In the genomic region with DNA sequence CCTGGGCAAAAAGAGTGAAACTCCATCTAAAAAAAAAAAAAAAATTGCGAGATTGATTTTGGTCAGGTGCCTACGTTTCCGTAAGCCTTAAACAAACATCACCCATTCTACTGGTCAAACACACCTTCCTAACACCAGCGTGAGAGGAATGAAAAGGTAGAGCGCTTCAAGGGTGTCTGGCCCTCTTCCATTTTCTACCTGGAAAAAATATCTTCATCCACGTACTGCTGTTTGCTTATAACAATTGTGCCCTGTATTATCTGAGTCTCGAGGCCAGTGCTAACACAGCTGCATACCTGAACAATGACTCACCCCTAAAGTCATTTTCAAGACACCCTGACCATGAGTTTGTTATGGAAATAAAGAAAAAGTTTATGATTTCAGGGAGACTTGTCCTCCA, we compare ENCODE assay signal across 13 cellular contexts. TPM values are rescaled to one million over a fixed set of nuclear protein-coding genes. Genes with fewer than 3 reads are reported as not detected.
DNase-seq lines count a peak whose midpoint lies in the region; ATAC-seq and TF ChIP-seq lines count a peak whose summit lies in the region.
"Had no signal": no experiment of that assay in that cellular context is flagged by ENCODE, and none has a peak within 500 bp of the region (broad histone marks: within the 10 kb centered on the region; RNA-seq: fewer than 3 reads in every experiment).

No MANE protein-coding gene starts in this region.

- no peaks in the 10 kb centered on the region for H3K9me3 ChIP-seq in body of pancreas
- no peaks in the 10 kb centered on the region for H3K9me3 ChIP-seq in liver (ENCODE audit: control insufficient read depth in 4 of 4, low read length in 3 of 4)

- H3K36me3 ChIP-seq in body of pancreas (replicated peaks in 1 of 2; ENCODE audit: insufficient read depth in 1 of 2, low read depth in 2 of 2) (no peaks in the 10 kb centered on the region), liver (ENCODE audit: control insufficient read depth in 4 of 4, insufficient read depth in 3 of 4, low read depth in 1 of 4, low read length in 3 of 4) (no peaks in the 10 kb centered on the region)

- peak; percentile 62 for DNase-seq in COLO829 (ENCODE audit: low spot score)
- peak; percentile 93 for DNase-seq in NCI-H146 (lab: John Stamatoyannopoulos, UW)
- DNase-seq in body of pancreas: peak; percentile 56 to 87 (median 76)
- DNase-seq in DMS 273 treated with DMSO at 0.1 percent for 48 hours (lab: John Stamatoyannopoulos, UW): no peak
- no peak for DNase-seq in immature natural killer cell
- DNase-seq in activated CD4-positive, alpha-beta T cell treated with anti-CD3 and anti-CD28 coated beads, Interleukin-2, amount 50 U/mL, for 1 hour: no peak
- DNase-seq: activated CD4-positive, CD25-positive, alpha-beta regulatory T cell; anterior cingulate cortex; DMS79 treated with DMSO at 0.1 percent for 48 hours; retina; stimulated activated naive B cell treated with anti-CD40 and anti-IgM and Interleukin-4, amounts not matched to agents 10 μg/mL and 1 μg/mL and 100 μg/mL, for 72 hours had no signal

- H3K9me3 Mint-ChIP-seq in immature natural killer cell: no peaks in the 10 kb centered on the region

- H3K4me3 Mint-ChIP-seq in immature natural killer cell: no peak overlapping the region
- H3K4me3 Mint-ChIP-seq: stimulated activated naive B cell treated with anti-CD40 and anti-IgM and Interleukin-4, amounts not matched to agents 10 μg/mL and 1 μg/mL and 100 μg/mL, for 72 hours had no signal

- peaks cover 7 to 12% (median 8%) of the 10 kb centered on the region in 3 donors for H3K27me3 Mint-ChIP-seq in immature natural killer cell (ENCODE audit: low read depth in 3 of 3)

- no peaks in the 10 kb centered on the region for H3K36me3 Mint-ChIP-seq in immature natural killer cell

- peak; percentile 99 for ATAC-seq in body of pancreas
- no peak for ATAC-seq in GM21367 (IDR thresholded peaks at IDR 0.05; ENCODE audit: unreplicated experiment)
- ATAC-seq: stimulated activated naive B cell treated with anti-CD40 and anti-IgM and Interleukin-4, amounts not matched to agents 10 μg/mL and 1 μg/mL and 100 μg/mL, for 72 hours had no signal

- intact Hi-C loops in body of pancreas (cut with DNase I): no loop called here

- peak in 2 of 3 donors; percentile 28 to 29 for TF ChIP-seq POLR2A in body of pancreas (IDR thresholded peaks at IDR 0.05)

- H3K4me1 ChIP-seq in body of pancreas (peaks cover 70% of the 10 kb centered on the region), liver (ENCODE audit: control insufficient read depth in 4 of 4, insufficient read depth in 4 of 4, low read length in 3 of 4) (peaks cover 4 to 20% (median 9%) of the 10 kb centered on the region in 4 donors)

- H3K4me3 ChIP-seq in body of pancreas (no peak overlapping the region), liver (ENCODE audit: low read depth in 1 of 3, low read length in 3 of 3) (no peak overlapping the region)

- peak; percentile 46 to 48 for TF ChIP-seq RAD21 in liver (IDR thresholded peaks at IDR 0.05)

- 5 to 8% methylated on average over 7 of the region's 7 CpGs for WGBS in body of pancreas, 2 donors
- WGBS in liver: 30% methylated on average over 7 of the region's 7 CpGs

- H3K27me3 ChIP-seq in body of pancreas: no peaks in the 10 kb centered on the region
- H3K27me3 ChIP-seq in liver (ENCODE audit: control insufficient read depth in 4 of 4, insufficient read depth in 4 of 4, low read length in 3 of 4): no peaks in the 10 kb centered on the region

- H3K27ac Mint-ChIP-seq in immature natural killer cell: no peak overlapping the region
- H3K27ac Mint-ChIP-seq: stimulated activated naive B cell treated with anti-CD40 and anti-IgM and Interleukin-4, amounts not matched to agents 10 μg/mL and 1 μg/mL and 100 μg/mL, for 72 hours had no signal

- H3K27ac ChIP-seq in body of pancreas (peak overlapping the region; percentile 50 to 83 (median 71)), liver (ENCODE audit: low read depth in 1 of 2, low read length in 2 of 2) (peak overlapping the region; percentile 3 to 11)

- peaks cover 32 to 34% of the 10 kb centered on the region in 2 donors for H3K4me1 Mint-ChIP-seq in immature natural killer cell

- TF ChIP-seq CTCF in body of pancreas (IDR thresholded peaks at IDR 0.05) (no peak), liver (IDR thresholded peaks at IDR 0.05; ENCODE audit: low read depth, low read length, missing input control) (no peak)

- H3K9ac ChIP-seq in liver (ENCODE audit: low read depth in 1 of 2, low read length in 2 of 2): no peak overlapping the region

TF ChIP-seq in liver, 16 proteins besides CTCF, POLR2A, EP300 and RAD21:
- TF ChIP-seq HNF4G (IDR thresholded peaks at IDR 0.05) (no peak), RXRA (IDR thresholded peaks at IDR 0.05) (peak; percentile 22 to 69), ATF3 (IDR thresholded peaks at IDR 0.05) (peak; percentile 75), HNF4A (conservative IDR thresholded peaks at IDR 0.05) (peak; percentile 32 to 60), NR2F2 (IDR thresholded peaks at IDR 0.05) (no peak), JUND (IDR thresholded peaks at IDR 0.05) (peak; percentile 95 to 97), SP1 (IDR thresholded peaks at IDR 0.05) (peak; percentile 44), GABPA (IDR thresholded peaks at IDR 0.05 in 1 of 2, conservative IDR thresholded peaks at IDR 0.05 in 1 of 2) (no peak), TAF1 (conservative IDR thresholded peaks at IDR 0.05) (peak; percentile 32), YY1 (IDR thresholded peaks at IDR 0.05) (peak; percentile 61), ZBTB33 (IDR thresholded peaks at IDR 0.05) (peak; percentile 45), FOXA2 (IDR thresholded peaks at IDR 0.05) (peak; percentile 40), FOXA1 (IDR thresholded peaks at IDR 0.05) (no peak), EGR1 (IDR thresholded peaks at IDR 0.05; ENCODE audit: low read depth in 2 of 2) (peak in 1 of 2 donors; percentile 56)
- TF ChIP-seq, protein P1, sequence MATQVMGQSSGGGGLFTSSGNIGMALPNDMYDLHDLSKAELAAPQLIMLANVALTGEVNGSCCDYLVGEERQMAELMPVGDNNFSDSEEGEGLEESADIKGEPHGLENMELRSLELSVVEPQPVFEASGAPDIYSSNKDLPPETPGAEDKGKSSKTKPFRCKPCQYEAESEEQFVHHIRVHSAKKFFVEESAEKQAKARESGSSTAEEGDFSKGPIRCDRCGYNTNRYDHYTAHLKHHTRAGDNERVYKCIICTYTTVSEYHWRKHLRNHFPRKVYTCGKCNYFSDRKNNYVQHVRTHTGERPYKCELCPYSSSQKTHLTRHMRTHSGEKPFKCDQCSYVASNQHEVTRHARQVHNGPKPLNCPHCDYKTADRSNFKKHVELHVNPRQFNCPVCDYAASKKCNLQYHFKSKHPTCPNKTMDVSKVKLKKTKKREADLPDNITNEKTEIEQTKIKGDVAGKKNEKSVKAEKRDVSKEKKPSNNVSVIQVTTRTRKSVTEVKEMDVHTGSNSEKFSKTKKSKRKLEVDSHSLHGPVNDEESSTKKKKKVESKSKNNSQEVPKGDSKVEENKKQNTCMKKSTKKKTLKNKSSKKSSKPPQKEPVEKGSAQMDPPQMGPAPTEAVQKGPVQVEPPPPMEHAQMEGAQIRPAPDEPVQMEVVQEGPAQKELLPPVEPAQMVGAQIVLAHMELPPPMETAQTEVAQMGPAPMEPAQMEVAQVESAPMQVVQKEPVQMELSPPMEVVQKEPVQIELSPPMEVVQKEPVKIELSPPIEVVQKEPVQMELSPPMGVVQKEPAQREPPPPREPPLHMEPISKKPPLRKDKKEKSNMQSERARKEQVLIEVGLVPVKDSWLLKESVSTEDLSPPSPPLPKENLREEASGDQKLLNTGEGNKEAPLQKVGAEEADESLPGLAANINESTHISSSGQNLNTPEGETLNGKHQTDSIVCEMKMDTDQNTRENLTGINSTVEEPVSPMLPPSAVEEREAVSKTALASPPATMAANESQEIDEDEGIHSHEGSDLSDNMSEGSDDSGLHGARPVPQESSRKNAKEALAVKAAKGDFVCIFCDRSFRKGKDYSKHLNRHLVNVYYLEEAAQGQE (IDR thresholded peaks at IDR 0.05): no peak
- TF ChIP-seq, protein P2, sequence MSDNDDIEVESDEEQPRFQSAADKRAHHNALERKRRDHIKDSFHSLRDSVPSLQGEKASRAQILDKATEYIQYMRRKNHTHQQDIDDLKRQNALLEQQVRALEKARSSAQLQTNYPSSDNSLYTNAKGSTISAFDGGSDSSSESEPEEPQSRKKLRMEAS (IDR thresholded peaks at IDR 0.05): peak; percentile 68

RNA-seq across cellular contexts. Expression of gene TMSB4X, which starts 13.9 kb away (rescaled TPM):
- total RNA-seq in body of pancreas (1,000 to 10,000 TPM; 1,104 to 1,472 TPM), liver (1,000 to 10,000 TPM in 1 of 2 donors, 100 to 1,000 TPM in 1; 658 to 1,704 TPM)
- polyA plus RNA-seq in liver (100 to 1,000 TPM; 752 to 881 TPM), immature natural killer cell (over 10,000 TPM; 26,219 to 39,735 (median 28,691) TPM)

RNA-seq across cellular contexts. Expression of gene FAM9C, which starts 55.6 kb away (rescaled TPM):
- total RNA-seq in body of pancreas (not detected), liver (not detected)
- polyA plus RNA-seq in liver (not detected), immature natural killer cell (not detected)

Comparison
In these comparisons a context has a peak if more than half of its experiments do, and no peak if none do; other contexts are left out.
1. DNase-seq: peak in COLO829 (single experiment), NCI-H146 (single experiment) and body of pancreas (4 of 4); none in DMS 273 treated with DMSO at 0.1 percent for 48 hours (single experiment), immature natural killer cell (0 of 3) and activated CD4-positive, alpha-beta T cell treated with anti-CD3 and anti-CD28 coated beads, Interleukin-2, amount 50 U/mL, for 1 hour (single experiment).